12 cellular contexts compared by ENCODE assay signal in the genomic region with DNA sequence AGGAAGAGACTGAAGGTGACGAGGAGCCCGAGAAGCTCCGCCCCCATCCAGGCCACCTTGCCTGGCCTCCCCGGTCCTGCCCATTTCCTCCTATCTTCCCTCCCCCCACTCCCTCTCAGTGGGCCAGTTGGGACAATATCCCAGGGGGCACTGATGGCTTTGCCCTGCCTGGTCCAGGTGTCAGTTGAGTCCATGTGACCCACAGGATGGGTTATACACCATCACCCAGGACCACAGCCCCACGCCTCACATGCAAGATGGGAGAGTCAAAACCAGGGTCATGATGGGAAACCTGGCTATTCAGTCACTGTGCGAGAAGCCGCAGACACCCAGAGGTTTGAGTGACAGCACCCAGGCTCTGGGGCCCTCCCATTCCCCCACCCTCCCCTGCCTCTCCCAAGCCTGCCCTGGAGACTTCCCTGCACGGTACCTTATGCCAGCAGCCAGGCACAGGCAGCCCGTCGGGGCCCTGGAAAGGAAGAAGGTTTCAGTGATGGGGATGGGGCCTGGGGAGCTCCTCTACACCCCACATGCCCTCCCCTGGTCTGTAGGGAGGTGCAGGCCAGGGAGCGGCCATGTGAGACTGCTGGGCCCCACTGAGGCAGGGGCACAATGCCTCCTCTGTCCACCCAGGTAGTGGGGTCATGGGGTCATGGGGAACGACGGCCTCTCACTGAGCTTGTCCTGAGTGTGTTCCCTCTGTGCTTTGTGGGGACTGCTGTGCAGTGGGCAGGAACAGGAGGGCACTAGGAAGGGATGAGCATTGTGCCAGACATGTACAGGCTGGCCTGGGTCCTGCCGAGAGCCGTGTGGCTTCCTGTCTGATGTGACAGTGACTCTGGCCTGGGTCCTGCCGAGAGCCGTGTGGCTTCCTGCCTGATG.
DNase-seq lines count a peak whose midpoint lies in the region; ATAC-seq lines count a peak whose summit lies in the region.
"Had no signal": no experiment of that assay in that cellular context is flagged by ENCODE, and none has a peak within 500 bp of the region (broad histone marks: within the 10 kb centered on the region; RNA-seq: fewer than 3 reads in every experiment).

No MANE protein-coding gene starts in this region.

- peak overlapping the region in 7 of 10 experiments; percentile 35 to 60 (median 45); a peak in 11 of 20 replicates for H3K4me3 ChIP-seq in BLaER1 treated with 17β-estradiol and CSF1 and Interleukin-3, amounts not matched to agents 10 nM and 100 nM
- no peak overlapping the region for H3K4me3 ChIP-seq in mucosa of rectum (ENCODE audit: low read length in 2 of 2)
- H3K4me3 ChIP-seq: testis had no signal

- ATAC-seq in GM18909 (IDR thresholded peaks at IDR 0.05; ENCODE audit: poor library complexity, unreplicated experiment) (peak; percentile 33), HG02870 (IDR thresholded peaks at IDR 0.05; ENCODE audit: unreplicated experiment) (no peak), HG03159 (IDR thresholded peaks at IDR 0.05; ENCODE audit: unreplicated experiment) (no peak), HG02840 (IDR thresholded peaks at IDR 0.05; ENCODE audit: low FRiP score, unreplicated experiment) (no peak)

- peaks cover 0 to 10% (median 0%) of the 10 kb centered on the region in 11 experiments; a peak in 1 of 22 replicates for H4K20me1 ChIP-seq in BLaER1 treated with 17β-estradiol and CSF1 and Interleukin-3, amounts not matched to agents 10 nM and 100 nM

- no peaks in the 10 kb centered on the region for H3K27me3 ChIP-seq in BLaER1 treated with 17β-estradiol and CSF1 and Interleukin-3, amounts not matched to agents 10 nM and 100 nM
- H3K27me3 ChIP-seq in mucosa of rectum (ENCODE audit: control insufficient read depth in 2 of 2, insufficient read depth in 2 of 2, low read length in 2 of 2), result no peaks in the 10 kb centered on the region
- H3K27me3 ChIP-seq: testis had no signal

- H3K9ac ChIP-seq in BLaER1 treated with 17β-estradiol and CSF1 and Interleukin-3, amounts not matched to agents 10 nM and 100 nM, result peak overlapping the region; percentile 50 to 79 (median 72); a peak in 21 of 22 replicates
- H3K9ac ChIP-seq in mucosa of rectum (ENCODE audit: low read depth in 1 of 2, low read length in 2 of 2), result no peak overlapping the region

- no peaks in the 10 kb centered on the region for H3K36me3 Mint-ChIP-seq in activated naive CD8-positive, alpha-beta T cell

- H3K27ac Mint-ChIP-seq in activated naive CD8-positive, alpha-beta T cell, result peak overlapping the region; percentile 88

- DNase-seq in COLO668 (lab: John Stamatoyannopoulos, UW; ENCODE audit: unreplicated experiment), result no peak
- DNase-seq: central memory CD4-positive, alpha-beta T cell; NCI-H1105; testis; WERI-Rb-1 had no signal

- peaks cover 61% of the 10 kb centered on the region for H3K4me1 Mint-ChIP-seq in activated naive CD8-positive, alpha-beta T cell (ENCODE audit: low read depth)

- H3K27ac ChIP-seq in BLaER1 treated with 17β-estradiol and CSF1 and Interleukin-3, amounts not matched to agents 10 nM and 100 nM, result peak overlapping the region; percentile 12 to 94 (median 81); a peak in 21 of 22 replicates
- H3K27ac ChIP-seq in mucosa of rectum (ENCODE audit: low read depth in 2 of 2, low read length in 2 of 2), result peak overlapping the region; percentile 44 to 79
- H3K27ac ChIP-seq: testis, WERI-Rb-1 had no signal

- no peaks in the 10 kb centered on the region for H3K27me3 Mint-ChIP-seq in activated naive CD8-positive, alpha-beta T cell

- H3K9me3 ChIP-seq in BLaER1 treated with 17β-estradiol and CSF1 and Interleukin-3, amounts not matched to agents 10 nM and 100 nM (replicated peaks in 1 of 11), result no peaks in the 10 kb centered on the region
- no peaks in the 10 kb centered on the region for H3K9me3 ChIP-seq in mucosa of rectum (ENCODE audit: control insufficient read depth in 2 of 2, low read length in 2 of 2)
- H3K9me3 ChIP-seq: testis had no signal

- peak overlapping the region; percentile 90 to 100 (median 98) for H3K4me2 ChIP-seq in BLaER1 treated with 17β-estradiol and CSF1 and Interleukin-3, amounts not matched to agents 10 nM and 100 nM

- peaks cover 92 to 100% (median 98%) of the 10 kb centered on the region in 10 experiments for H3K4me1 ChIP-seq in BLaER1 treated with 17β-estradiol and CSF1 and Interleukin-3, amounts not matched to agents 10 nM and 100 nM
- H3K4me1 ChIP-seq in mucosa of rectum (ENCODE audit: control insufficient read depth in 2 of 2, insufficient read depth in 2 of 2, low read length in 2 of 2), result peaks cover 36% of the 10 kb centered on the region in 2 donors

- H3K9me3 Mint-ChIP-seq in activated naive CD8-positive, alpha-beta T cell (ENCODE audit: low read depth), result no peaks in the 10 kb centered on the region

- H3K4me3 Mint-ChIP-seq in activated naive CD8-positive, alpha-beta T cell, result no peak overlapping the region

- H3K36me3 ChIP-seq in BLaER1 treated with 17β-estradiol and CSF1 and Interleukin-3, amounts not matched to agents 10 nM and 100 nM, result no peaks in the 10 kb centered on the region
- no peaks in the 10 kb centered on the region for H3K36me3 ChIP-seq in mucosa of rectum (ENCODE audit: control insufficient read depth in 2 of 2, insufficient read depth in 2 of 2, low read length in 2 of 2)
- H3K36me3 ChIP-seq: WERI-Rb-1 had no signal

Comparison
In these comparisons a context has a peak if more than half of its experiments do, and no peak if none do; other contexts are left out.
1. H3K4me3 ChIP-seq: peak in BLaER1 treated with 17β-estradiol and CSF1 and Interleukin-3, amounts not matched to agents 10 nM and 100 nM (7 of 10); none in mucosa of rectum (0 of 2).
2. H3K9ac ChIP-seq: peak in BLaER1 treated with 17β-estradiol and CSF1 and Interleukin-3, amounts not matched to agents 10 nM and 100 nM (11 of 11); none in mucosa of rectum (0 of 2).